ENCODE assay signal across 8 cellular contexts in the genomic region with DNA sequence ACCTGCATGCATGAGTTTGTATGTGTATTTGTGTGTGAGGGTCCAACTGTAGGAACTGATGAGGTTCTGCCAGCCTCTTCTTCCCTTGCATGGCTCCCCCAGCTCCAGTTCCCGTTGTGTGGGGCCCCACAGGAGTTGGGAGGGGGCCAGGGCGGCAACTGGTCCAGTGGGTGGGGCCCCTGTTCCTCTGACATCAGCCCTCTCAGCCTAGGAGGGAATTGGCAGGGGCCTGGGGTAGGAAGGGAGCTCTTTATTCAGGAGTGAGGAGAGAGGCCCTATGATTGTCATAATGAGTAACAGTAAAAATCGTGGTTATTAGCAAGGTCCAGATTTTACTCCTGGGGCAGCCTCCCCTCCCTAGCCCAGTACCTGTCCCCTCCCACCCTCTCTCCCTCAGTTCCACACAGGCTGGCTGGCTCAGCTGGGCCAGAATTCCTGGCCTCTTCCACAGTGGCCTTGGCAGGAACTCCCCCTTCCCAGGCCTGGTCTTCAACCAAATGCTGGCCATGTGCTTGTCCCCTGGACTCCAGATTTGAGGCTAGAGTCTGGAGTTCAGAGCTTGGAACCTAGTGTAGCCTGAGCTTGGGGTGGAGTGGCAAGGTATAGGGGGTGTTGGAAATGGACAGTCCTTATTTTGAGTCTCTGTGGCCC. TPM values are rescaled to one million over a fixed set of nuclear protein-coding genes. Genes with fewer than 3 reads are reported as not detected.
DNase-seq lines count a peak whose midpoint lies in the region; ATAC-seq and TF ChIP-seq lines count a peak whose summit lies in the region.

No MANE protein-coding gene starts in this region.

- H4K20me1 ChIP-seq in Karpas-422 (ENCODE audit: insufficient read depth, low read depth, low read length), result no peaks in the 10 kb centered on the region

- no peak for ATAC-seq in natural killer cell
- no peak for ATAC-seq in GM21723 (IDR thresholded peaks at IDR 0.05; ENCODE audit: unreplicated experiment)

- H3K4me1 ChIP-seq in Karpas-422 (ENCODE audit: low read length), result peaks cover 76% of the 10 kb centered on the region

- no peaks in the 10 kb centered on the region for H3K9me3 ChIP-seq in Karpas-422 (ENCODE audit: low read length)

- no peaks in the 10 kb centered on the region for H3K36me3 ChIP-seq in Karpas-422 (ENCODE audit: insufficient read depth, low read length)
- H3K36me3 ChIP-seq in brain microvascular endothelial cell (replicated peaks), result peaks cover 3% of the 10 kb centered on the region

- no peaks in the 10 kb centered on the region for H3K27me3 Mint-ChIP-seq in dendritic cell treated with granulocyte-macrophage colony-stimulating factor and Interleukin-4, amounts not matched to agents 40 ng/mL and 50 ng/mL, for 4 days
- no peaks in the 10 kb centered on the region for H3K27me3 Mint-ChIP-seq in natural killer cell (ENCODE audit: low read depth in 2 of 2)

- H3K9me2 ChIP-seq in Karpas-422 (replicated peaks; ENCODE audit: insufficient read depth, low read length), result no peaks in the 10 kb centered on the region

- no peak for TF ChIP-seq CTCF in natural killer cell (IDR thresholded peaks at IDR 0.05)
- TF ChIP-seq CTCF in brain microvascular endothelial cell (IDR thresholded peaks at IDR 0.05; ENCODE audit: low read depth, low read length, missing control alignments), result no peak

- H3K27ac Mint-ChIP-seq in dendritic cell treated with granulocyte-macrophage colony-stimulating factor and Interleukin-4, amounts not matched to agents 40 ng/mL and 50 ng/mL, for 4 days, result peak overlapping the region; percentile 96
- peak overlapping the region; percentile 99 for H3K27ac Mint-ChIP-seq in natural killer cell

- H3K4me1 Mint-ChIP-seq in dendritic cell treated with granulocyte-macrophage colony-stimulating factor and Interleukin-4, amounts not matched to agents 40 ng/mL and 50 ng/mL, for 4 days (ENCODE audit: low read depth), result peaks cover 98% of the 10 kb centered on the region
- peaks cover 73 to 80% of the 10 kb centered on the region in 2 donors for H3K4me1 Mint-ChIP-seq in natural killer cell

- H3K9me3 Mint-ChIP-seq in dendritic cell treated with granulocyte-macrophage colony-stimulating factor and Interleukin-4, amounts not matched to agents 40 ng/mL and 50 ng/mL, for 4 days, result no peaks in the 10 kb centered on the region
- no peaks in the 10 kb centered on the region for H3K9me3 Mint-ChIP-seq in natural killer cell

- intact Hi-C loops in dendritic cell treated with granulocyte-macrophage colony-stimulating factor and Interleukin-4, amounts not matched to agents 40 ng/mL and 50 ng/mL, for 4 days (cut with micrococcal nuclease), result no loop called here
- intact Hi-C loops in natural killer cell (cut with micrococcal nuclease), result no loop called here

- H3K36me3 Mint-ChIP-seq in dendritic cell treated with granulocyte-macrophage colony-stimulating factor and Interleukin-4, amounts not matched to agents 40 ng/mL and 50 ng/mL, for 4 days (ENCODE audit: low read depth), result peaks cover 43% of the 10 kb centered on the region
- H3K36me3 Mint-ChIP-seq in natural killer cell, result no peaks in the 10 kb centered on the region

- H3K9ac ChIP-seq in Karpas-422 (ENCODE audit: low read length), result peak overlapping the region; percentile 79

- H3K27me3 ChIP-seq in Karpas-422 (ENCODE audit: low read length) (no peaks in the 10 kb centered on the region), brain microvascular endothelial cell (replicated peaks) (no peaks in the 10 kb centered on the region)

- H3K4me3 ChIP-seq in Karpas-422 (ENCODE audit: low read length), result peak overlapping the region; percentile 65
- no peak overlapping the region for H3K4me3 ChIP-seq in brain microvascular endothelial cell (ENCODE audit: low read depth, low read length)

- DNase-seq in AG08396 (ENCODE audit: low spot score) (peak; percentile 16), Karpas-422 (no peak), natural killer cell (no peak), brain microvascular endothelial cell (no peak), NCI-H2171 treated with DMSO at 0.1 percent for 48 hours (lab: John Stamatoyannopoulos, UW) (no peak), anterior cingulate cortex (lab: John Stamatoyannopoulos, UW) (no peak)

- peaks cover 74% of the 10 kb centered on the region for H3K79me2 ChIP-seq in Karpas-422 (ENCODE audit: low read length)

- H3K4me3 Mint-ChIP-seq in dendritic cell treated with granulocyte-macrophage colony-stimulating factor and Interleukin-4, amounts not matched to agents 40 ng/mL and 50 ng/mL, for 4 days, result peak overlapping the region; percentile 42
- peak overlapping the region; percentile 17 for H3K4me3 Mint-ChIP-seq in natural killer cell

- peak overlapping the region; percentile 97 for H3K27ac ChIP-seq in Karpas-422 (ENCODE audit: low read length)
- H3K27ac ChIP-seq in brain microvascular endothelial cell, result no peak overlapping the region

- H2AFZ ChIP-seq in Karpas-422 (ENCODE audit: low read length), result no peak overlapping the region

- peak overlapping the region; percentile 94 for H3K4me2 ChIP-seq in Karpas-422 (ENCODE audit: low read depth, low read length, poor library complexity, severe bottlenecking)

- in situ Hi-C loops in brain microvascular endothelial cell (cut with HindIII; ENCODE audit: low pct_ligation_motif_present, low sequenced_read_pairs), result no loop called here

RNA-seq across cellular contexts. Expression of a gene that starts 18.9 kb away (rescaled TPM):
- 21.8 and 22.3 TPM in 2 replicates for total RNA-seq in Karpas-422 (2014; rRNA removed; shearing (Covaris generic); ENCODE audit: low replicate concordance)
- total RNA-seq in natural killer cell, result 10 to 100 TPM; 75.9 to 94.6 (median 79.1) TPM

RNA-seq across cellular contexts. Expression of a gene that starts 36.7 kb away (rescaled TPM):
- total RNA-seq in Karpas-422 (2014; rRNA removed; shearing (Covaris generic); ENCODE audit: low replicate concordance), result not detected in 2 replicates
- total RNA-seq in natural killer cell, result not detected

RNA-seq across cellular contexts. Expression of a gene that starts 40.2 kb away (rescaled TPM):
- total RNA-seq in Karpas-422 (2014; rRNA removed; shearing (Covaris generic); ENCODE audit: low replicate concordance), result 14.6 and 16.4 TPM in 2 replicates
- total RNA-seq in natural killer cell, result 1 to 10 TPM; 3.4 to 4.9 (median 3.8) TPM
